In the genomic region with DNA sequence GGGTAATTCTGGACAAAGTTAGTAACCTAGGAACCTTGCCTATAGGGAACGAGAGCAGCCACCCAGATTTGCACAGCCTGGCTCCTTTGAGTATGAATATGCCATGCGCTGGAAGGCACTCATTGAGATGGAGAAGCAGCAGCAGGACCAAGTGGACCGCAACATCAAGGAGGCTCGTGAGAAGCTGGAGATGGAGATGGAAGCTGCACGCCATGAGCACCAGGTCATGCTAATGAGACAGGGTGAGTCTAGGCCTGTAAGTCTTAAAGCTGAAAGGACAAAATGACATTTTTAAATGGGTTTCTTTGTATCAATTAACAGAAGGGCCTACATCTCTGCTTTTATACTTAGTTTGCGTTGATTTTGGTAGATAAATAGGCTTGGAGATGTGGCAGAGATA, we compare ENCODE assay signal across 22 cellular contexts. TPM values are rescaled to one million over a fixed set of nuclear protein-coding genes. Genes with fewer than 3 reads are reported as not detected.
DNase-seq lines count a peak whose midpoint lies in the region; ATAC-seq, FAIRE-seq and TF ChIP-seq lines count a peak whose summit lies in the region.
"Had no signal": no experiment of that assay in that cellular context is flagged by ENCODE, and none has a peak within 500 bp of the region (broad histone marks: within the 10 kb centered on the region; RNA-seq: fewer than 3 reads in every experiment).

No MANE protein-coding gene starts in this region.

- no peak for ATAC-seq in HepG2
- no peak for ATAC-seq in right lobe of liver
- ATAC-seq: CD8-positive, alpha-beta T cell had no signal

- POLR2A ChIA-PET in HepG2 (lab: Yijun Ruan, JAX): interaction anchor here (1.1 to 3.1 kb wide), 3 partner anchors 14 to 69 kb away, joined by 3 to 13 read pairs (median 4); a partner anchor contains a TSS

- peak overlapping the region; percentile 66 for H3K27ac Mint-ChIP-seq in chondrocyte (ENCODE audit: unreplicated experiment)
- peak overlapping the region; percentile 82 for H3K27ac Mint-ChIP-seq in progenitor cell of endocrine pancreas
- H3K27ac Mint-ChIP-seq: B cell; CD8-positive, alpha-beta T cell had no signal

- no peak overlapping the region for H2AFZ ChIP-seq in HepG2 (ENCODE audit: low read length)

- H3K9me3 ChIP-seq in HepG2 (ENCODE audit: low read length) (no peaks in the 10 kb centered on the region), right lobe of liver (no peaks in the 10 kb centered on the region)
- H3K9me3 ChIP-seq: BLaER1, Caco-2 had no signal

- no TSS peak for BruUV-seq in HepG2 (replicated peaks; lab: Mats Ljungman, UMichigan)

- no peak for FAIRE-seq in HepG2 (lab: Jason Lieb, UNC)
- FAIRE-seq: A204.1, D721Med, GM12892 had no signal

- H4K20me1 ChIP-seq in HepG2 (ENCODE audit: insufficient read depth, low read length): no peaks in the 10 kb centered on the region

- no peak for TF ChIP-seq EP300 in HepG2 (IDR thresholded peaks at IDR 0.05; ENCODE audit: low read depth in 2 of 2, low read length in 2 of 2)
- TF ChIP-seq EP300 in HepG2 (CRISPR knock-in tag; IDR thresholded peaks at IDR 0.05; ENCODE audit: borderline replicate concordance): no peak

- no peak for TF ChIP-seq RAD21 in HepG2 (CRISPR knock-in tag; IDR thresholded peaks at IDR 0.05)

- peaks cover 2% of the 10 kb centered on the region for H3K79me2 ChIP-seq in HepG2 (ENCODE audit: insufficient read depth, low read length)

- H3K4me2 ChIP-seq in HepG2 (ENCODE audit: low read depth, low read length): no peak overlapping the region
- H3K4me2 ChIP-seq: BLaER1 had no signal

- intact Hi-C loops in HepG2 (cut with micrococcal nuclease; ENCODE audit: unreplicated experiment): no loop called here
- intact Hi-C loops in right lobe of liver (cut with DNase I): no loop called here

- H3K27ac ChIP-seq in HepG2 (ENCODE audit: extremely low read length, insufficient read depth, low read length) (no peak overlapping the region), right lobe of liver (no peak overlapping the region)
- H3K27ac ChIP-seq: 22Rv1, BLaER1, C4-2B had no signal

- H3K4me1 ChIP-seq in HepG2 (ENCODE audit: insufficient read depth, low read length): peaks cover 55% of the 10 kb centered on the region
- peaks cover 0 to 12% (median 0%) of the 10 kb centered on the region in 4 donors for H3K4me1 ChIP-seq in right lobe of liver
- H3K4me1 ChIP-seq: BLaER1, Caco-2 had no signal

- H3K4me3 Mint-ChIP-seq in chondrocyte (ENCODE audit: unreplicated experiment): no peak overlapping the region
- H3K4me3 Mint-ChIP-seq in progenitor cell of endocrine pancreas (ENCODE audit: low read depth): no peak overlapping the region
- H3K4me3 Mint-ChIP-seq: B cell; CD4-positive, CD25-positive, alpha-beta regulatory T cell; CD8-positive, alpha-beta T cell had no signal

- peaks cover 29% of the 10 kb centered on the region for H3K4me1 Mint-ChIP-seq in chondrocyte (ENCODE audit: low read depth)
- peaks cover 13% of the 10 kb centered on the region for H3K4me1 Mint-ChIP-seq in progenitor cell of endocrine pancreas (ENCODE audit: low read depth)
- H3K4me1 Mint-ChIP-seq: B cell had no signal

- no peak overlapping the region for H3K9ac ChIP-seq in HepG2 (ENCODE audit: insufficient read depth, low read depth, low read length)
- H3K9ac ChIP-seq: BLaER1 had no signal

- CTCF ChIA-PET in HepG2 (lab: Yijun Ruan, JAX; ENCODE audit: low intra/inter-chr PET ratio, low total read pairs): no interaction called here

- no peak overlapping the region for H3K4me3 ChIP-seq in HepG2 (replicated peaks in 1 of 3; ENCODE audit: insufficient read depth in 1 of 3, low read depth in 2 of 3, low read length in 3 of 3)
- H3K4me3 ChIP-seq in right lobe of liver: no peak overlapping the region
- H3K4me3 ChIP-seq: BLaER1 had no signal

- peaks cover 7 to 56% of the 10 kb centered on the region in 2 experiments; a peak in 4 of 5 replicates for H3K36me3 ChIP-seq in HepG2 (replicated peaks in 1 of 2; ENCODE audit: control insufficient read depth in 1 of 2, insufficient read depth in 2 of 2, low read length in 2 of 2)
- peaks cover 0 to 79% (median 17%) of the 10 kb centered on the region in 4 donors for H3K36me3 ChIP-seq in right lobe of liver

- in situ Hi-C loops in HepG2 (cut with HindIII; ENCODE audit: extremely low pct_ligation_motif_present, low pct_unique_long_range_greater_than_20kb): no loop called here

- H3K36me3 Mint-ChIP-seq in chondrocyte (ENCODE audit: low read depth) (peaks cover 48% of the 10 kb centered on the region), progenitor cell of endocrine pancreas (ENCODE audit: insufficient read depth) (peaks cover 44% of the 10 kb centered on the region)

- H3K9me3 Mint-ChIP-seq in chondrocyte (ENCODE audit: low read depth) (peaks cover 6% of the 10 kb centered on the region), progenitor cell of endocrine pancreas (ENCODE audit: low read depth) (peaks cover 14% of the 10 kb centered on the region)
- H3K9me3 Mint-ChIP-seq: CD4-positive, CD25-positive, alpha-beta regulatory T cell; CD8-positive, alpha-beta T cell had no signal

- H3K27me3 Mint-ChIP-seq in chondrocyte (ENCODE audit: low read depth): no peaks in the 10 kb centered on the region
- H3K27me3 Mint-ChIP-seq in progenitor cell of endocrine pancreas: no peaks in the 10 kb centered on the region
- H3K27me3 Mint-ChIP-seq: B cell; CD4-positive, CD25-positive, alpha-beta regulatory T cell had no signal

- TF ChIP-seq CTCF in HepG2 (CRISPR knock-in tag; IDR thresholded peaks at IDR 0.05): no peak
- no peak for TF ChIP-seq CTCF in right lobe of liver (IDR thresholded peaks at IDR 0.05)
- TF ChIP-seq CTCF in chondrocyte (IDR thresholded peaks at IDR 0.05): no peak
- no peak for TF ChIP-seq CTCF in progenitor cell of endocrine pancreas (IDR thresholded peaks at IDR 0.05; ENCODE audit: unreplicated experiment)

- H3K27me3 ChIP-seq in HepG2 (ENCODE audit: control insufficient read depth in 1 of 2, insufficient read depth in 2 of 2, low read length in 2 of 2) (no peaks in the 10 kb centered on the region), right lobe of liver (no peaks in the 10 kb centered on the region)

- WGBS in HepG2 (ENCODE audit: low lambda C conversion rate): 97% methylated on average over 6 of the region's 6 CpGs
- WGBS in right lobe of liver (ENCODE audit: insufficient coverage, low coverage, low lambda C conversion rate, missing lambda C conversion rate): 76% methylated on average over 4 of the region's 6 CpGs

- TF ChIP-seq POLR2A in HepG2 (IDR thresholded peaks at IDR 0.05; ENCODE audit: insufficient read depth in 1 of 2, low read depth in 2 of 2, low read length in 2 of 2) (no peak), right lobe of liver (IDR thresholded peaks at IDR 0.05) (no peak)

- DNase-seq in HepG2 (ENCODE audit: low spot score) (no peak), right lobe of liver (no peak), chondrocyte (ENCODE audit: low spot score) (no peak), progenitor cell of endocrine pancreas (ENCODE audit: low spot score, unreplicated experiment) (no peak), iPS-NIHi7 (ENCODE audit: extremely low spot score) (no peak), DMS 273 treated with DMSO at 0.1 percent for 48 hours (lab: John Stamatoyannopoulos, UW) (no peak)
- DNase-seq: Caco-2; CD4-positive, CD25-positive, alpha-beta regulatory T cell; CD8-positive, alpha-beta T cell; DMS53; DMS79 treated with DMSO at 0.1 percent for 48 hours; GF-D8; GOT3; H7; HCEC 1CT had no signal

RNA-seq across cellular contexts. Expression of a gene that starts 4.7 kb away (rescaled TPM):
- 0.21 and 2.2 TPM in 2 replicates for total RNA-seq in HepG2 (2016; rRNA removed; fragmentation: Illumina TruSeq; extraction: Trizol)
- total RNA-seq in HepG2 (2016; cell fraction: cytosol; rRNA removed; fragmentation: Illumina TruSeq; extraction: Trizol; ENCODE audit: low read depth): not detected in 2 replicates
- total RNA-seq in HepG2 (2016; cell fraction: insoluble cytoplasmic fraction; rRNA removed; fragmentation: Illumina TruSeq; extraction: Trizol): 0.28 and 2.0 TPM in 2 replicates
- total RNA-seq in HepG2 (2016; cell fraction: membrane; rRNA removed; fragmentation: Illumina TruSeq; extraction: Trizol): 0.24 and 0.46 TPM in 2 replicates
- 3.9 and 6.3 TPM in 2 replicates for total RNA-seq in HepG2 (2016; cell fraction: nucleus; rRNA removed; fragmentation: Illumina TruSeq; extraction: Trizol)
- polyA plus RNA-seq in HepG2 (2011; rRNA removed): 0.88 and 0.90 TPM in 2 replicates
- 0.16 and 0.17 TPM in 2 replicates for polyA plus RNA-seq in HepG2 (2011; cell fraction: cytosol; rRNA removed)
- polyA plus RNA-seq in HepG2 (2011; cell fraction: nucleus; rRNA removed): 3.9 and 4.8 TPM in 2 replicates
- 0.44 and 0.46 TPM in 2 replicates for polyA plus RNA-seq in HepG2 (2012)
- polyA plus RNA-seq in HepG2 (2016; cell fraction: cytosol; fragmentation: Illumina TruSeq; extraction: Trizol; ENCODE audit: low read depth): 0.19 TPM in 1 of 2 replicates, not detected in the other
- not detected in 2 replicates for polyA plus RNA-seq in HepG2 (2016; cell fraction: insoluble cytoplasmic fraction; fragmentation: Illumina TruSeq; extraction: Trizol; ENCODE audit: low read depth)
- polyA plus RNA-seq in HepG2 (2016; cell fraction: membrane; fragmentation: Illumina TruSeq; extraction: Trizol; ENCODE audit: low read depth): not detected in 2 replicates
- 6.4 and 6.6 TPM in 2 replicates for polyA plus RNA-seq in HepG2 (2016; cell fraction: nucleus; fragmentation: Illumina TruSeq; extraction: Trizol; ENCODE audit: insufficient read depth, low read depth)
- polyA minus RNA-seq in HepG2 (2011; rRNA and poly(A)+ RNA removed; ENCODE audit: low replicate concordance): 3.5 and 4.2 TPM in 2 replicates
- not detected in 2 replicates for polyA minus RNA-seq in HepG2 (2011; cell fraction: cytosol; rRNA and poly(A)+ RNA removed)
- polyA minus RNA-seq in HepG2 (2011; cell fraction: nucleus; rRNA and poly(A)+ RNA removed): 8.8 and 13.2 TPM in 2 replicates
- total RNA-seq in right lobe of liver: under 1 TPM; 0.31 to 0.92 (median 0.66) TPM
- 2.1 to 3.2 TPM (median 2.5 TPM) in 3 replicates for total RNA-seq in chondrocyte
- 5.8 and 6.6 TPM in 2 replicates for total RNA-seq in progenitor cell of endocrine pancreas
- polyA plus RNA-seq: CD4-positive, CD25-positive, alpha-beta regulatory T cell had no signal

RNA-seq across cellular contexts. Expression of a gene that starts 13.4 kb away (rescaled TPM):
- total RNA-seq in HepG2 (2016; rRNA removed; fragmentation: Illumina TruSeq; extraction: Trizol): 387 and 408 TPM in 2 replicates
- total RNA-seq in HepG2 (2016; cell fraction: cytosol; rRNA removed; fragmentation: Illumina TruSeq; extraction: Trizol; ENCODE audit: low read depth): 83.7 and 96.2 TPM in 2 replicates
- total RNA-seq in HepG2 (2016; cell fraction: insoluble cytoplasmic fraction; rRNA removed; fragmentation: Illumina TruSeq; extraction: Trizol): 357 and 407 TPM in 2 replicates
- total RNA-seq in HepG2 (2016; cell fraction: membrane; rRNA removed; fragmentation: Illumina TruSeq; extraction: Trizol): 204 and 232 TPM in 2 replicates
- 276 and 309 TPM in 2 replicates for total RNA-seq in HepG2 (2016; cell fraction: nucleus; rRNA removed; fragmentation: Illumina TruSeq; extraction: Trizol)
- polyA plus RNA-seq in HepG2 (2011; rRNA removed): 552 and 605 TPM in 2 replicates
- 203 and 275 TPM in 2 replicates for polyA plus RNA-seq in HepG2 (2011; cell fraction: cytosol; rRNA removed)
- 485 and 567 TPM in 2 replicates for polyA plus RNA-seq in HepG2 (2011; cell fraction: nucleus; rRNA removed)
- polyA plus RNA-seq in HepG2 (2012): 362 and 372 TPM in 2 replicates
- 48.7 and 62.5 TPM in 2 replicates for polyA plus RNA-seq in HepG2 (2016; cell fraction: cytosol; fragmentation: Illumina TruSeq; extraction: Trizol; ENCODE audit: low read depth)
- 393 and 468 TPM in 2 replicates for polyA plus RNA-seq in HepG2 (2016; cell fraction: insoluble cytoplasmic fraction; fragmentation: Illumina TruSeq; extraction: Trizol; ENCODE audit: low read depth)
- polyA plus RNA-seq in HepG2 (2016; cell fraction: membrane; fragmentation: Illumina TruSeq; extraction: Trizol; ENCODE audit: low read depth): 164 and 203 TPM in 2 replicates
- 514 and 576 TPM in 2 replicates for polyA plus RNA-seq in HepG2 (2016; cell fraction: nucleus; fragmentation: Illumina TruSeq; extraction: Trizol; ENCODE audit: insufficient read depth, low read depth)
- 327 and 803 TPM in 2 replicates for polyA minus RNA-seq in HepG2 (2011; rRNA and poly(A)+ RNA removed; ENCODE audit: low replicate concordance)
- polyA minus RNA-seq in HepG2 (2011; cell fraction: cytosol; rRNA and poly(A)+ RNA removed): 186 and 264 TPM in 2 replicates
- polyA minus RNA-seq in HepG2 (2011; cell fraction: nucleus; rRNA and poly(A)+ RNA removed): 151 and 173 TPM in 2 replicates
- total RNA-seq in right lobe of liver: 100 to 1,000 TPM in 2 of 6 experiments, 10 to 100 TPM in 4; 92.9 to 113 (median 98.4) TPM
- 319 to 354 TPM (median 341 TPM) in 3 replicates for total RNA-seq in chondrocyte
- total RNA-seq in progenitor cell of endocrine pancreas: 754 and 795 TPM in 2 replicates

RNA-seq across cellular contexts. Expression of a gene that starts 42.9 kb away (rescaled TPM):
- 26.4 and 34.7 TPM in 2 replicates for total RNA-seq in HepG2 (2016; rRNA removed; fragmentation: Illumina TruSeq; extraction: Trizol)
- 4.0 and 4.2 TPM in 2 replicates for total RNA-seq in HepG2 (2016; cell fraction: cytosol; rRNA removed; fragmentation: Illumina TruSeq; extraction: Trizol; ENCODE audit: low read depth)
- total RNA-seq in HepG2 (2016; cell fraction: insoluble cytoplasmic fraction; rRNA removed; fragmentation: Illumina TruSeq; extraction: Trizol): 26.2 and 32.3 TPM in 2 replicates
- total RNA-seq in HepG2 (2016; cell fraction: membrane; rRNA removed; fragmentation: Illumina TruSeq; extraction: Trizol): 8.5 and 9.0 TPM in 2 replicates
- 27.9 and 28.4 TPM in 2 replicates for total RNA-seq in HepG2 (2016; cell fraction: nucleus; rRNA removed; fragmentation: Illumina TruSeq; extraction: Trizol)
- 35.4 and 41.5 TPM in 2 replicates for polyA plus RNA-seq in HepG2 (2011; rRNA removed)
- polyA plus RNA-seq in HepG2 (2011; cell fraction: cytosol; rRNA removed): 22.2 and 22.7 TPM in 2 replicates
- 139 and 141 TPM in 2 replicates for polyA plus RNA-seq in HepG2 (2011; cell fraction: nucleus; rRNA removed)
- polyA plus RNA-seq in HepG2 (2012): 34.7 and 36.0 TPM in 2 replicates
- 1.3 and 1.5 TPM in 2 replicates for polyA plus RNA-seq in HepG2 (2016; cell fraction: cytosol; fragmentation: Illumina TruSeq; extraction: Trizol; ENCODE audit: low read depth)
- 23.8 and 29.3 TPM in 2 replicates for polyA plus RNA-seq in HepG2 (2016; cell fraction: insoluble cytoplasmic fraction; fragmentation: Illumina TruSeq; extraction: Trizol; ENCODE audit: low read depth)
- polyA plus RNA-seq in HepG2 (2016; cell fraction: membrane; fragmentation: Illumina TruSeq; extraction: Trizol; ENCODE audit: low read depth): 3.9 and 4.4 TPM in 2 replicates
- polyA plus RNA-seq in HepG2 (2016; cell fraction: nucleus; fragmentation: Illumina TruSeq; extraction: Trizol; ENCODE audit: insufficient read depth, low read depth): 56.0 and 62.2 TPM in 2 replicates
- polyA minus RNA-seq in HepG2 (2011; rRNA and poly(A)+ RNA removed; ENCODE audit: low replicate concordance): 41.9 and 70.9 TPM in 2 replicates
- polyA minus RNA-seq in HepG2 (2011; cell fraction: cytosol; rRNA and poly(A)+ RNA removed): 35.6 and 37.1 TPM in 2 replicates
- 37.1 and 49.9 TPM in 2 replicates for polyA minus RNA-seq in HepG2 (2011; cell fraction: nucleus; rRNA and poly(A)+ RNA removed)
- total RNA-seq in right lobe of liver: 10 to 100 TPM in 3 of 6 experiments, 1 to 10 TPM in 3; 8.2 to 13.7 (median 10.1) TPM
- 31.9 to 35.2 TPM (median 32.1 TPM) in 3 replicates for total RNA-seq in chondrocyte
- 88.9 and 92.4 TPM in 2 replicates for total RNA-seq in progenitor cell of endocrine pancreas
